ENCODE assay signal across 39 cellular contexts in genomic region chr16:20520103-20520502, GRCh38. TPM values are rescaled to one million over a fixed set of nuclear protein-coding genes. Genes with fewer than 3 reads are reported as not detected.
"Had no signal": no experiment of that assay in that cellular context is flagged by ENCODE, and none has a peak within 500 bp of the region (broad histone marks: within the 10 kb centered on the region; RNA-seq: fewer than 3 reads in every experiment).

No MANE protein-coding gene starts in this region.

- H3K4me3 ChIP-seq: MG63 had no signal

- DNase-seq: Karpas-422, Kasumi-1, MG63, MM.1S, MV-4-11, NCI-H1048, NCI-H1092, NCI-H1092 treated with DMSO at 0.1 percent for 48 hours, NCI-H1105, NCI-H1105 treated with DMSO at 0.1 percent for 48 hours, NCI-H1417, NCI-H1417 treated with DMSO at 0.1 percent for 48 hours, NCI-H1436, NCI-H1436 treated with DMSO at 0.1 percent for 48 hours, NCI-H146, NCI-H1694, NCI-H1694 treated with DMSO at 0.1 percent for 48 hours, NCI-H187, NCI-H187 treated with DMSO at 0.1 percent for 48 hours, NCI-H1930, NCI-H2029, NCI-H2029 treated with DMSO at 0.1 percent for 48 hours, NCI-H2081, NCI-H2081 treated with DMSO at 0.1 percent for 48 hours, NCI-H2107, NCI-H2171, NCI-H2171 treated with DMSO at 0.1 percent for 48 hours, NCI-H2227 treated with DMSO at 0.1 percent for 48 hours, NCI-H226, NCI-H345, NCI-H446, NCI-H446 treated with DMSO at 0.1 percent for 48 hours, NCI-H510A, NCI-H510A treated with DMSO at 0.1 percent for 48 hours, NCI-H524 had no signal

- H3K27me3 ChIP-seq: MG63 had no signal

- H3K9me3 ChIP-seq: MG63 had no signal

- H3K36me3 ChIP-seq: MG63 had no signal

RNA-seq across cellular contexts. Expression of gene ACSM2B, which starts 56.1 kb away (rescaled TPM):
- total RNA-seq: LHCN-M2, M059J, MCF 10A, NCI-H460 had no signal
